Comparison of ENCODE assay signal across 18 cellular contexts in the genomic region with DNA sequence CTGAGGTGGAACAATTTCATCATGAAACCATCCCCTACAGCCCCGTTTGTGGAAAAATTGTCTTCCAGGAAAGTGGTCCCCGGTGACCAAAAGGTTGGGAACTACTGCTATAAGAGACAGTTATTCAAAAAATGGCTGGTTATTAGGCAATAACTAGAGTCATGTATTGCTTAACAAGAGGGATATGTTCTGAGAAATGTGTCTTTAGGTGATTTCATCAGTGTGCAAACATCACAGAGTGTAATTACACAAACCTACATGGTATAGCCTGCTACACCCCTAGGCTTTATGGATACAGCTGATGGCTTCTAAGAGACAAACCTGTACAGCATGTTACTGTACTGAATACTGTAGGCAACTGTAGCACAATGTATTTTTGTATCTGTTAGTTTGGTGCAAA.
DNase-seq lines count a peak whose midpoint lies in the region; ATAC-seq and TF ChIP-seq lines count a peak whose summit lies in the region.
"Had no signal": no experiment of that assay in that cellular context is flagged by ENCODE, and none has a peak within 500 bp of the region (broad histone marks: within the 10 kb centered on the region; RNA-seq: fewer than 3 reads in every experiment).

No MANE protein-coding gene starts in this region.

- H2BK20ac ChIP-seq in IMR-90 (ENCODE audit: low read depth, low read length) = no peak overlapping the region

- no peak overlapping the region for H2BK5ac ChIP-seq in IMR-90 (ENCODE audit: low read depth, low read length, poor library complexity, severe bottlenecking)

- no peak overlapping the region for H2AFZ ChIP-seq in IMR-90 (replicated peaks; ENCODE audit: low read length, poor library complexity)

- H2BK15ac ChIP-seq in IMR-90 (ENCODE audit: low read depth, low read length) = no peak overlapping the region; the same call in 2 of the 3 replicates

- TF ChIP-seq POLR2A in IMR-90 (IDR thresholded peaks at IDR 0.05; ENCODE audit: low read depth, low read length) = no peak

- H3K4me1 ChIP-seq in IMR-90 (ENCODE audit: control insufficient read depth, insufficient read depth, low read length) (peaks cover 7% of the 10 kb centered on the region), foreskin keratinocyte (peaks cover 4% of the 10 kb centered on the region)
- H3K4me1 ChIP-seq: breast epithelium had no signal

- H3K79me1 ChIP-seq in IMR-90 (ENCODE audit: low read depth in 1 of 2, low read length in 2 of 2) = no peaks in the 10 kb centered on the region; a peak in 1 of 4 replicates

- peak; percentile 32; the same call in 1 of the 2 replicates for ATAC-seq in IMR-90 (ENCODE audit: low read depth)
- ATAC-seq in foreskin keratinocyte = no peak
- no peak for ATAC-seq in GM18520 (IDR thresholded peaks at IDR 0.05; ENCODE audit: unreplicated experiment)
- ATAC-seq: left cardiac atrium had no signal

- TF ChIP-seq CTCF in IMR-90 (conservative IDR thresholded peaks at IDR 0.05; ENCODE audit: low read depth, low read length) = no peak
- no peak for TF ChIP-seq CTCF in cardiac fibroblast (IDR thresholded peaks at IDR 0.05; ENCODE audit: low read depth, low read length)
- TF ChIP-seq CTCF in foreskin keratinocyte (conservative IDR thresholded peaks at IDR 0.05) = no peak

- H3K9me3 ChIP-seq in IMR-90 (ENCODE audit: control insufficient read depth, insufficient read depth, low read length) = peaks cover 2% of the 10 kb centered on the region; the same call in 1 of the 2 replicates
- H3K9me3 ChIP-seq: breast epithelium, SK-N-SH had no signal

- no peaks in the 10 kb centered on the region; the same call in 1 of the 2 replicates for H4K20me1 ChIP-seq in IMR-90 (ENCODE audit: insufficient read depth, low read length)

- no peak overlapping the region for H2AK9ac ChIP-seq in IMR-90 (replicated peaks; ENCODE audit: low read depth, low read length, poor library complexity)

- DNase-seq in AML-193 (lab: John Stamatoyannopoulos, UW) (peak; percentile 16 to 18), IMR-90 (peak; percentile 36), cardiac fibroblast (ENCODE audit: low read depth in 2 of 2) (peak; percentile 44 to 69), foreskin keratinocyte (peak; percentile 16)
- DNase-seq in activated effector memory CD4-positive, alpha-beta T cell treated with Interleukin-2 at 50 U/mL for 16 hours = no peak
- no peak for DNase-seq in activated CD4-positive, alpha-beta T cell treated with anti-CD3 and anti-CD28 coated beads for 1 hour
- DNase-seq: activated CD4-positive, alpha-beta T cell treated with anti-CD3 and anti-CD28 coated beads, Interleukin-2, amount 10 ng/mL, durations not matched to agents 7 days and 5 days; activated naive CD4-positive, alpha-beta T cell treated with Interleukin-2 at 50 U/mL for 16 hours; activated T-cell treated with anti-CD3 and anti-CD28 coated beads, Interleukin-2, amount 50 U/mL, for 48 hours; amygdala; cortex of kidney; HFFc6; left cardiac atrium; NCI-H524 treated with DMSO at 0.1 percent for 48 hours; SK-N-SH; stimulated activated CD4-positive, alpha-beta T cell treated with anti-CD3 and anti-CD28 coated beads, Interleukin-4, amount 100 ng/mL, for 1 hour had no signal

- no peak overlapping the region for H3K4me2 ChIP-seq in IMR-90 (ENCODE audit: low read depth, low read length)
- H3K4me2 ChIP-seq: SK-N-SH had no signal

- WGBS in IMR-90 (ENCODE audit: extremely low coverage in 2 of 2, insufficient read length in 1 of 2), 2 experiments = no CpG with 5 or more reads among the region's 2 CpGs

- no peak overlapping the region for H2AK5ac ChIP-seq in IMR-90 (ENCODE audit: low read depth, low read length)

- BruUV-seq in IMR-90 (replicated peaks; lab: Mats Ljungman, UMichigan) = no TSS peak

- H4K91ac ChIP-seq in IMR-90 (ENCODE audit: insufficient read depth, low read depth, low read length) = no peak overlapping the region

- TF ChIP-seq RAD21 in IMR-90 (IDR thresholded peaks at IDR 0.05; ENCODE audit: low read length) = no peak

- intact Hi-C loops in IMR-90 (cut with micrococcal nuclease) = no loop called here

- no peak overlapping the region for H2BK120ac ChIP-seq in IMR-90 (ENCODE audit: low read depth, low read length)

- H4K8ac ChIP-seq in IMR-90 (ENCODE audit: low read depth in 2 of 2, low read length in 2 of 2) = no peak overlapping the region

- no peak overlapping the region for H3K4me3 ChIP-seq in IMR-90 (ENCODE audit: insufficient read depth, low read depth, low read length)
- H3K4me3 ChIP-seq in cardiac fibroblast (replicated peaks in 1 of 2; ENCODE audit: low read depth in 2 of 2, low read length in 2 of 2) = no peak overlapping the region
- H3K4me3 ChIP-seq: breast epithelium had no signal

- in situ Hi-C loops in IMR-90 (cut with MboI; ENCODE audit: low sequenced_read_pairs) = no loop called here

- no peaks in the 10 kb centered on the region for H3K9me1 ChIP-seq in IMR-90 (ENCODE audit: insufficient read depth, low read length)

- H3K9ac ChIP-seq in IMR-90 (ENCODE audit: low read depth, low read length) = no peak overlapping the region
- H3K9ac ChIP-seq: SK-N-SH had no signal

- no peak overlapping the region; the same call in 1 of the 2 replicates for H4K5ac ChIP-seq in IMR-90 (ENCODE audit: low read depth, low read length)

- CTCF ChIA-PET in IMR-90 (lab: Yijun Ruan, JAX) = no interaction called here

- no peak overlapping the region for H3K14ac ChIP-seq in IMR-90 (replicated peaks; ENCODE audit: low read depth, low read length)

- H3K27ac ChIP-seq in IMR-90 (ENCODE audit: insufficient read depth, low read length) (no peak overlapping the region), foreskin keratinocyte (no peak overlapping the region)
- H3K27ac ChIP-seq: breast epithelium had no signal

- no peaks in the 10 kb centered on the region for H3K36me3 ChIP-seq in IMR-90 (ENCODE audit: control insufficient read depth, insufficient read depth, low read length)
- H3K36me3 ChIP-seq: breast epithelium had no signal

- POLR2A ChIA-PET in IMR-90 (lab: Charles Lee; ENCODE audit: unreplicated experiment) = no interaction called here

- H3K18ac ChIP-seq in IMR-90 (ENCODE audit: low read depth, low read length) = no peak overlapping the region; the same call in none of the 2 replicates

- H3K56ac ChIP-seq in IMR-90 (ENCODE audit: extremely low read depth, insufficient read depth, low read length) = no peak overlapping the region

- H3K4ac ChIP-seq in IMR-90 (ENCODE audit: low read depth, low read length) = no peak overlapping the region

- H3K23ac ChIP-seq in IMR-90 (ENCODE audit: low read depth, low read length) = no peak overlapping the region

- dilution Hi-C loops in IMR-90 (cut with HindIII; ENCODE audit: low sequenced_read_pairs, unreplicated experiment) = no loop called here

- H3K27me3 ChIP-seq in IMR-90 (ENCODE audit: control insufficient read depth, insufficient read depth, low read length) (no peaks in the 10 kb centered on the region), foreskin keratinocyte (no peaks in the 10 kb centered on the region)
- H3K27me3 ChIP-seq: breast epithelium had no signal

TF ChIP-seq in IMR-90, 13 proteins besides CTCF, POLR2A, EP300 and RAD21:
- TF ChIP-seq, protein P1, sequence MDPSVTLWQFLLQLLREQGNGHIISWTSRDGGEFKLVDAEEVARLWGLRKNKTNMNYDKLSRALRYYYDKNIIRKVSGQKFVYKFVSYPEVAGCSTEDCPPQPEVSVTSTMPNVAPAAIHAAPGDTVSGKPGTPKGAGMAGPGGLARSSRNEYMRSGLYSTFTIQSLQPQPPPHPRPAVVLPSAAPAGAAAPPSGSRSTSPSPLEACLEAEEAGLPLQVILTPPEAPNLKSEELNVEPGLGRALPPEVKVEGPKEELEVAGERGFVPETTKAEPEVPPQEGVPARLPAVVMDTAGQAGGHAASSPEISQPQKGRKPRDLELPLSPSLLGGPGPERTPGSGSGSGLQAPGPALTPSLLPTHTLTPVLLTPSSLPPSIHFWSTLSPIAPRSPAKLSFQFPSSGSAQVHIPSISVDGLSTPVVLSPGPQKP (IDR thresholded peaks at IDR 0.05; ENCODE audit: borderline replicate concordance, low read depth, low read length) = no peak
- TF ChIP-seq MAFK (IDR thresholded peaks at IDR 0.05; ENCODE audit: low read depth, low read length) (no peak), MXI1 (IDR thresholded peaks at IDR 0.05; ENCODE audit: borderline replicate concordance, low read depth, low read length) (no peak), RFX5 (IDR thresholded peaks at IDR 0.05; ENCODE audit: low read depth, low read length) (no peak), RCOR1 (IDR thresholded peaks at IDR 0.05; ENCODE audit: insufficient replicate concordance, low read length) (no peak), CEBPB (IDR thresholded peaks at IDR 0.05; ENCODE audit: low read depth, low read length) (peak; percentile 81), CHD1 (IDR thresholded peaks at IDR 0.05; ENCODE audit: low read depth, low read length) (no peak), BHLHE40 (IDR thresholded peaks at IDR 0.05; ENCODE audit: low read depth, low read length) (no peak)

Comparison
In these comparisons a context has a peak if more than half of its experiments do, and no peak if none do; other contexts are left out.
1. DNase-seq: peak in AML-193 (2 of 2), IMR-90 (single experiment), cardiac fibroblast (2 of 2) and foreskin keratinocyte (2 of 2); none in activated effector memory CD4-positive, alpha-beta T cell treated with Interleukin-2 at 50 U/mL for 16 hours (single experiment) and activated CD4-positive, alpha-beta T cell treated with anti-CD3 and anti-CD28 coated beads for 1 hour (single experiment).